Comparison of ENCODE assay signal across 8 cellular contexts in genomic region chr14:55430024-55430690, GRCh38. TPM values are rescaled to one million over a fixed set of nuclear protein-coding genes. Genes with fewer than 3 reads are reported as not detected.
DNase-seq lines count a peak whose midpoint lies in the region; FAIRE-seq and TF ChIP-seq lines count a peak whose summit lies in the region.

No MANE protein-coding gene starts in this region.

- DNase-seq in NCI-H2227 (lab: John Stamatoyannopoulos, UW; ENCODE audit: unreplicated experiment) (peak; percentile 33), NCI-H2227 treated with DMSO at 0.1 percent for 48 hours (lab: John Stamatoyannopoulos, UW) (no peak), H54 (ENCODE audit: insufficient read length, low spot score) (peak; percentile 34), NCI-H146 treated with DMSO at 0.1 percent for 48 hours (lab: John Stamatoyannopoulos, UW; ENCODE audit: unreplicated experiment) (peak; percentile 27), T-helper 2 cell (peak in 3 of 5 experiments; percentile 16 to 86 (median 41)), dermis blood vessel endothelial cell (peak; percentile 89), myocyte (ENCODE audit: low read depth) (peak; percentile 77), GOT3 (lab: John Stamatoyannopoulos, UW) (no peak)

- TF ChIP-seq POLR2A in H54 (IDR thresholded peaks at IDR 0.05; ENCODE audit: low read depth, low read length), result no peak

- peak; percentile 48 for FAIRE-seq in H54 (lab: Jason Lieb, UNC)

RNA-seq across cellular contexts. Expression of gene TBPL2, which starts 10.3 kb away (rescaled TPM):
- total RNA-seq in dermis blood vessel endothelial cell (not detected in 2 replicates), myocyte (not detected in 2 replicates)
- not detected for polyA plus RNA-seq in myocyte (2012)

RNA-seq across cellular contexts. Expression of gene ATG14, which starts 18.5 kb away (rescaled TPM):
- total RNA-seq in dermis blood vessel endothelial cell (15.7 and 17.4 TPM in 2 replicates), myocyte (14.9 and 15.3 TPM in 2 replicates)
- 8.5 TPM for polyA plus RNA-seq in myocyte (2012)

Comparison
In these comparisons a context has a peak if more than half of its experiments do, and no peak if none do; other contexts are left out.
1. DNase-seq: peak in NCI-H2227 (single experiment), H54 (single experiment), NCI-H146 treated with DMSO at 0.1 percent for 48 hours (single experiment), T-helper 2 cell (3 of 5), dermis blood vessel endothelial cell (single experiment) and myocyte (single experiment); none in NCI-H2227 treated with DMSO at 0.1 percent for 48 hours (single experiment) and GOT3 (single experiment).